In genomic region chr17:31517524-31517923, GRCh38 we compare ENCODE assay signal across 1 cellular context.
TF ChIP-seq lines count a peak whose summit lies in the region.

No MANE protein-coding gene starts in this region.

TF ChIP-seq in K562, 482 proteins besides CTCF, POLR2A, EP300 and RAD21 (continued from another document):
- no peak for TF ChIP-seq HIVEP1 (CRISPR knock-in tag; IDR thresholded peaks at IDR 0.05)
- no peak for TF ChIP-seq ZNF324 (CRISPR knock-in tag; IDR thresholded peaks at IDR 0.05)
- TF ChIP-seq SREBF2 (CRISPR knock-in tag; IDR thresholded peaks at IDR 0.05), result no peak
- TF ChIP-seq TARDBP (IDR thresholded peaks at IDR 0.05), result 0 out of 2 replicates have a peak, but pooled peaks have one; percentile 32
- no peak for TF ChIP-seq HMGN3 (IDR thresholded peaks at IDR 0.05; ENCODE audit: borderline replicate concordance, extremely low read depth, insufficient read length, low read depth, low read length)
- TF ChIP-seq SMAD2 (IDR thresholded peaks at IDR 0.05; ENCODE audit: low read depth, low read length), result no peak
- TF ChIP-seq ZBTB40 (IDR thresholded peaks at IDR 0.05), result no peak
- TF ChIP-seq ZBTB40 (CRISPR knock-in tag; IDR thresholded peaks at IDR 0.05), result no peak
